1 cellular context compared by ENCODE assay signal in the genomic region with DNA sequence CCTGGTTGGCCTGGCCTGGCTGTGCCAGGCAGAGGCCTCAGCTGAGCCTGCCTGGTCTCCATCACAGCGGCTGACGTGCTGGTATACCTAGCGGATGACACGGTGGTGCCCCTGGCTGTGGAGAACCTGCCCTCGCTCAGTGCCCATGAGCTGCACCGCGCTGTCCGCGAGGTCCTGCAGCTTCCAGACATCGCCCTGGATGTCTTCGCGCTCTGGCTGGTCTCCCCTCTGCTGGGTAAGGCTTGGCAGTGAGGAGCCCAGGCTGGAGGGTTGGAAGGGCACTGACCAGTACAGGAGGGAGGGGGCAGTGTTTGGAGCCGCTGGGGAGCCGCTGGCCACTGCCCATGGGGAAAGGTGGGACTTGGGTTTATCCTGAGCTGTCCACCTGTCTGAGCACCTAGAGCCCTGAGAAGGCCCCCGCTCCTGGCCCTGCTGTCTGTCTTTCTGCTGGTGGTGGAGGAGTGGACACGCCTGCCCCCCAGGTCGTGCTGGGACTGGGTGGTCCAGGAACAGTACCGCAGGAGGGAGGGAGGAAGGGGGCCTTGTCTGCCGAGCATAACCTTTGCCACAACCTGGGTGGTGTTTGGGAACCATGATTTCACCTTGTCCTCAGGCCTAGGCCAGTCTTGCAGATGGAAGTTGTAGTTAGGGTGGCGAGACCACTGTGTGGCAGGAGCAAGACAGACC.
TF ChIP-seq lines count a peak whose summit lies in the region.

No MANE protein-coding gene starts in this region.

TF ChIP-seq in IMR-90, 13 proteins besides CTCF, POLR2A, EP300 and RAD21:
- TF ChIP-seq RFX5 (IDR thresholded peaks at IDR 0.05; ENCODE audit: low read depth, low read length): no peak
- TF ChIP-seq MAFK (IDR thresholded peaks at IDR 0.05; ENCODE audit: low read depth, low read length): no peak
- no peak for TF ChIP-seq SMC3 (IDR thresholded peaks at IDR 0.05; ENCODE audit: low read depth, low read length)
- TF ChIP-seq NFE2L2 (IDR thresholded peaks at IDR 0.05; ENCODE audit: low read depth, low read length): no peak
- TF ChIP-seq MXI1 (IDR thresholded peaks at IDR 0.05; ENCODE audit: borderline replicate concordance, low read depth, low read length): no peak
- TF ChIP-seq FOS (IDR thresholded peaks at IDR 0.05; ENCODE audit: low read depth, low read length): no peak
- TF ChIP-seq MAZ (IDR thresholded peaks at IDR 0.05; ENCODE audit: borderline replicate concordance, low read depth, low read length): no peak
- no peak for TF ChIP-seq RCOR1 (IDR thresholded peaks at IDR 0.05; ENCODE audit: insufficient replicate concordance, low read length)
- TF ChIP-seq BHLHE40 (IDR thresholded peaks at IDR 0.05; ENCODE audit: low read depth, low read length): no peak
- TF ChIP-seq CEBPB (IDR thresholded peaks at IDR 0.05; ENCODE audit: low read depth, low read length): no peak
- TF ChIP-seq, protein P1, sequence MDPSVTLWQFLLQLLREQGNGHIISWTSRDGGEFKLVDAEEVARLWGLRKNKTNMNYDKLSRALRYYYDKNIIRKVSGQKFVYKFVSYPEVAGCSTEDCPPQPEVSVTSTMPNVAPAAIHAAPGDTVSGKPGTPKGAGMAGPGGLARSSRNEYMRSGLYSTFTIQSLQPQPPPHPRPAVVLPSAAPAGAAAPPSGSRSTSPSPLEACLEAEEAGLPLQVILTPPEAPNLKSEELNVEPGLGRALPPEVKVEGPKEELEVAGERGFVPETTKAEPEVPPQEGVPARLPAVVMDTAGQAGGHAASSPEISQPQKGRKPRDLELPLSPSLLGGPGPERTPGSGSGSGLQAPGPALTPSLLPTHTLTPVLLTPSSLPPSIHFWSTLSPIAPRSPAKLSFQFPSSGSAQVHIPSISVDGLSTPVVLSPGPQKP (IDR thresholded peaks at IDR 0.05; ENCODE audit: borderline replicate concordance, low read depth, low read length): no peak
- TF ChIP-seq CHD1 (IDR thresholded peaks at IDR 0.05; ENCODE audit: low read depth, low read length): no peak
- TF ChIP-seq, protein P2, sequence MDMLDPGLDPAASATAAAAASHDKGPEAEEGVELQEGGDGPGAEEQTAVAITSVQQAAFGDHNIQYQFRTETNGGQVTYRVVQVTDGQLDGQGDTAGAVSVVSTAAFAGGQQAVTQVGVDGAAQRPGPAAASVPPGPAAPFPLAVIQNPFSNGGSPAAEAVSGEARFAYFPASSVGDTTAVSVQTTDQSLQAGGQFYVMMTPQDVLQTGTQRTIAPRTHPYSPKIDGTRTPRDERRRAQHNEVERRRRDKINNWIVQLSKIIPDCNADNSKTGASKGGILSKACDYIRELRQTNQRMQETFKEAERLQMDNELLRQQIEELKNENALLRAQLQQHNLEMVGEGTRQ (IDR thresholded peaks at IDR 0.05; ENCODE audit: low read depth, low read length): no peak
TF ChIP-seq in IMR-90: peak in this region for 0.
